1 cellular context compared by ENCODE assay signal in genomic region chr17:1091885-1092284, GRCh38.
TF ChIP-seq lines count a peak whose summit lies in the region.

No MANE protein-coding gene starts in this region.

TF ChIP-seq in HepG2, 621 proteins besides CTCF, POLR2A, EP300 and RAD21 (continued from another document):
- TF ChIP-seq ZSCAN29 (CRISPR knock-in tag; conservative IDR thresholded peaks at IDR 0.05) (no peak), DMAP1 (CRISPR knock-in tag; IDR thresholded peaks at IDR 0.05) (no peak), ZBTB38 (CRISPR knock-in tag; IDR thresholded peaks at IDR 0.05) (no peak)
